Comparison of ENCODE assay signal across 22 cellular contexts in the genomic region with DNA sequence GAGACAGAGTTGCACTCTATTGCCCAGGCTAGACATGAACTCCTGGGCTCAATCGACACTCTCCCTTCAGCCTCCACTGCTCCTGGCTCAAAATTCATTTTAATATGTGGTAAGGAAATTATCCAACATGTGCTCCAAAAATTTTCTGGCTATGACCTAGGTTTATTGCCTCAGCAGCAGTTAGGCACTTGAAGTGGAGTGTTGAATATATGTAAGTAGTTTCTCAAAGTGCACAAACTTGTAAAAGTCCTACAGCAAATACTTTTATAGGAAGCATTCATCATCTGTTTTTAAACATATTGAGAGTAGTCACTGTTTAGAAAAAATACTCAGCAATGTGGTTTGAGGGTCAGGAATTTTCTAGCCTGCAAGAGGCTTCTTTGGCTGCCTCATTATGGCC. TPM values are rescaled to one million over a fixed set of nuclear protein-coding genes. Genes with fewer than 3 reads are reported as not detected.
DNase-seq lines count a peak whose midpoint lies in the region; ATAC-seq, FAIRE-seq and TF ChIP-seq lines count a peak whose summit lies in the region.
"Had no signal": no experiment of that assay in that cellular context is flagged by ENCODE, and none has a peak within 500 bp of the region (broad histone marks: within the 10 kb centered on the region; RNA-seq: fewer than 3 reads in every experiment).

No MANE protein-coding gene starts in this region.

- H3K4me3 Mint-ChIP-seq in neural progenitor cell = no peak overlapping the region
- H3K4me3 Mint-ChIP-seq: activated CD4-positive, alpha-beta T cell treated with anti-CD3 and anti-CD28 coated beads for 36 hours; activated naive CD4-positive, alpha-beta T cell treated with anti-CD3 and anti-CD28 coated beads, Interleukin-2, amount 50 U/mL, for 24 hours; nephron; stimulated activated naive CD8-positive, alpha-beta T cell treated with anti-CD3 and anti-CD28 coated beads, Interleukin-15, amount 100 ng/mL, for 72 hours; T-cell had no signal

- H3F3A ChIP-seq in neural progenitor cell (ENCODE audit: low read depth) = no peaks in the 10 kb centered on the region

- H3K36me3 ChIP-seq in cardiac muscle cell (peaks cover 5% of the 10 kb centered on the region), neural progenitor cell (no peaks in the 10 kb centered on the region), small intestine (ENCODE audit: control insufficient read depth in 2 of 2, insufficient read depth in 2 of 2, low read length in 2 of 2) (no peaks in the 10 kb centered on the region)
- H3K36me3 ChIP-seq: BLaER1 had no signal

- intact Hi-C loops in Right ventricle myocardium inferior (cut with DNase I) (no loop called here), cardiac septum (cut with DNase I) (no loop called here)

- H3K9me3 ChIP-seq in cardiac muscle cell (ENCODE audit: low read depth) = no peaks in the 10 kb centered on the region
- no peaks in the 10 kb centered on the region for H3K9me3 ChIP-seq in neural progenitor cell (ENCODE audit: low read depth)
- no peaks in the 10 kb centered on the region for H3K9me3 ChIP-seq in small intestine (ENCODE audit: control insufficient read depth, low read depth)
- H3K9me3 ChIP-seq: BLaER1 had no signal

- DNase-seq in Right ventricle myocardium inferior (ENCODE audit: missing footprints) (no peak), cardiac septum (ENCODE audit: low spot score) (no peak), cardiac muscle cell (ENCODE audit: low read depth in 1 of 2, low spot score in 1 of 2) (no peak), neural progenitor cell (ENCODE audit: low spot score) (no peak), NCI-H2029 (lab: John Stamatoyannopoulos, UW) (no peak), HuH-7 (ENCODE audit: low spot score) (no peak), small intestine (no peak), SW480 (ENCODE audit: low spot score) (no peak)
- DNase-seq: activated CD4-positive, alpha-beta T cell treated with anti-CD3 and anti-CD28 coated beads for 36 hours; H7; hippocampal formation; islet precursor cell; NCI-H1417; NCI-H524; stimulated activated CD4-positive, alpha-beta T cell treated with anti-CD3 and anti-CD28 coated beads, Interleukin-4, amount 100 ng/mL, for 4 hours; stimulated activated naive CD8-positive, alpha-beta T cell treated with anti-CD3 and anti-CD28 coated beads, Interleukin-15, amount 100 ng/mL, for 72 hours; T-cell had no signal

- FAIRE-seq in small intestine (lab: Jason Lieb, UNC) = no peak
- FAIRE-seq: colon had no signal

- H3K4me1 ChIP-seq in cardiac muscle cell (ENCODE audit: low read depth) (peaks cover 53% of the 10 kb centered on the region), neural progenitor cell (peaks cover 3% of the 10 kb centered on the region), small intestine (ENCODE audit: control insufficient read depth in 2 of 2, insufficient read depth in 1 of 2, low read depth in 1 of 2, low read length in 1 of 2) (no peaks in the 10 kb centered on the region)
- H3K4me1 ChIP-seq: BLaER1 had no signal

- H3K79me2 ChIP-seq in neural progenitor cell (ENCODE audit: low read depth) = no peaks in the 10 kb centered on the region

- H3K4me3 ChIP-seq in cardiac muscle cell (no peak overlapping the region), neural progenitor cell (no peak overlapping the region), small intestine (ENCODE audit: low read depth in 1 of 2, low read length in 2 of 2) (no peak overlapping the region)
- H3K4me3 ChIP-seq: BLaER1, skin epidermis had no signal

- TF ChIP-seq CTCF in cardiac muscle cell (IDR thresholded peaks at IDR 0.05; ENCODE audit: low read depth, low read length) = no peak
- no peak for TF ChIP-seq CTCF in neural progenitor cell (IDR thresholded peaks at IDR 0.05)

- peaks cover 4% of the 10 kb centered on the region for H3K4me1 Mint-ChIP-seq in neural progenitor cell
- H3K4me1 Mint-ChIP-seq: activated CD4-positive, alpha-beta T cell treated with anti-CD3 and anti-CD28 coated beads for 36 hours; activated naive CD4-positive, alpha-beta T cell treated with anti-CD3 and anti-CD28 coated beads, Interleukin-2, amount 50 U/mL, for 24 hours; stimulated activated naive CD8-positive, alpha-beta T cell treated with anti-CD3 and anti-CD28 coated beads, Interleukin-15, amount 100 ng/mL, for 72 hours; T-cell had no signal

- no peaks in the 10 kb centered on the region for H3K9me3 Mint-ChIP-seq in neural progenitor cell
- H3K9me3 Mint-ChIP-seq: activated naive CD4-positive, alpha-beta T cell treated with anti-CD3 and anti-CD28 coated beads, Interleukin-2, amount 50 U/mL, for 24 hours; nephron; stimulated activated naive CD8-positive, alpha-beta T cell treated with anti-CD3 and anti-CD28 coated beads, Interleukin-15, amount 100 ng/mL, for 72 hours; T-cell had no signal

- H3K27me3 ChIP-seq in cardiac muscle cell = no peaks in the 10 kb centered on the region
- no peaks in the 10 kb centered on the region for H3K27me3 ChIP-seq in neural progenitor cell
- no peaks in the 10 kb centered on the region for H3K27me3 ChIP-seq in small intestine (ENCODE audit: control insufficient read depth in 2 of 2, insufficient read depth in 2 of 2, low read length in 2 of 2)
- H3K27me3 ChIP-seq: BLaER1 had no signal

- WGBS in small intestine, 3 donors = 46 to 74% (median 63%) methylated on average over 1 of the region's 1 CpG

- H3K27ac ChIP-seq in cardiac muscle cell (peak overlapping the region; percentile 71), neural progenitor cell (no peak overlapping the region), small intestine (ENCODE audit: low read depth in 1 of 2, low read length in 1 of 2) (no peak overlapping the region)
- H3K27ac ChIP-seq: BLaER1 had no signal

- no peak overlapping the region for H3K4me2 ChIP-seq in neural progenitor cell
- H3K4me2 ChIP-seq: BLaER1 had no signal

- H4K20me1 ChIP-seq in neural progenitor cell (ENCODE audit: low read depth) = no peaks in the 10 kb centered on the region
- H4K20me1 ChIP-seq: BLaER1 had no signal

- peak overlapping the region; percentile 75 for H2AFZ ChIP-seq in neural progenitor cell (replicated peaks)

- no peaks in the 10 kb centered on the region for H3K36me3 Mint-ChIP-seq in neural progenitor cell
- H3K36me3 Mint-ChIP-seq: activated naive CD4-positive, alpha-beta T cell treated with anti-CD3 and anti-CD28 coated beads, Interleukin-2, amount 50 U/mL, for 24 hours; T-cell had no signal

- H3K9ac ChIP-seq in neural progenitor cell = no peak overlapping the region
- H3K9ac ChIP-seq: BLaER1 had no signal

- H3K27me3 Mint-ChIP-seq in neural progenitor cell (ENCODE audit: insufficient read depth, low read depth) = no peaks in the 10 kb centered on the region

- H3K27ac Mint-ChIP-seq in neural progenitor cell = no peak overlapping the region
- H3K27ac Mint-ChIP-seq: activated CD4-positive, alpha-beta T cell treated with anti-CD3 and anti-CD28 coated beads for 36 hours; activated naive CD4-positive, alpha-beta T cell treated with anti-CD3 and anti-CD28 coated beads, Interleukin-2, amount 50 U/mL, for 24 hours; stimulated activated naive CD8-positive, alpha-beta T cell treated with anti-CD3 and anti-CD28 coated beads, Interleukin-15, amount 100 ng/mL, for 72 hours; T-cell had no signal

- ATAC-seq in Right ventricle myocardium inferior = peak; percentile 53
- ATAC-seq: activated CD4-positive, alpha-beta T cell treated with anti-CD3 and anti-CD28 coated beads for 36 hours; stimulated activated naive CD8-positive, alpha-beta T cell treated with anti-CD3 and anti-CD28 coated beads, Interleukin-15, amount 100 ng/mL, for 72 hours; T-cell had no signal

RNA-seq across cellular contexts. Expression of a gene that starts 13.2 kb away (rescaled TPM):
- total RNA-seq in Right ventricle myocardium inferior (149 TPM), cardiac septum (183 TPM), cardiac muscle cell (56.8 and 107 TPM in 2 replicates), neural progenitor cell (ENCODE audit: low replicate concordance) (17.8 and 22.6 TPM in 2 replicates)
- polyA plus RNA-seq in cardiac muscle cell (64.8 and 84.7 TPM in 2 replicates), small intestine (1 to 10 TPM in 1 of 3 donors, under 1 TPM in 1, not detected in 1; 0.54 to 1.8 TPM)
- total RNA-seq: activated CD4-positive, alpha-beta T cell treated with anti-CD3 and anti-CD28 coated beads for 36 hours had no signal
